In the genomic region with DNA sequence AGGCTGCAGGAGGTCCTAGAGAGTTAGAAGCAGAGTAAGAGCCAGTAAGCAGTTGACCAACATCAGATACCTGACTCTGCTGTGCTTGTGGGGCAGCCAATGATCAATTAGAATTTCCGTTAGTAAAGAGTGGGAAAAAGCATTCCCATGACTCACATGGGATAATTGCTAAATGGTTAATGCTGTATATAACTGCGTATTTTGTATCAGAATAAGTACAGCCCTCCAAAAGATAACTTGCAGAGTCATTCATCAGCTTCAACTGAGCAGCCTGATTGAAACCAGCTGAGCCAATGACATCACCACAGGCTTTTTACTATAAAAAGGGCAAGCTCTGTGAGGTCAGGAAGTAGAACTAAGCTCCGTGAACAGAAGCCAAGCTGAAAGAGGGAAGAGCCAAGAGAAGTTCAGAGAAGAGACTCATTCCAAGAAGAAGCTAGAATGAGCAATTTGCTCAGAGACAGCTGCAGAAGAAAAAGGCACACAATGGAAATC, we compare ENCODE assay signal across 9 cellular contexts.
DNase-seq lines count a peak whose midpoint lies in the region; ATAC-seq, FAIRE-seq and TF ChIP-seq lines count a peak whose summit lies in the region.
"Had no signal": no experiment of that assay in that cellular context is flagged by ENCODE, and none has a peak within 500 bp of the region (broad histone marks: within the 10 kb centered on the region; RNA-seq: fewer than 3 reads in every experiment).

No MANE protein-coding gene starts in this region.

- FAIRE-seq in kidney (lab: Jason Lieb, UNC) = no peak

- intact Hi-C loops in kidney (cut with DNase I) = no loop called here

- DNase-seq in AG20443 (ENCODE audit: low spot score) = peak; percentile 81
- peak; percentile 87 for DNase-seq in astrocyte of the cerebellum (ENCODE audit: low read depth)
- peak; percentile 59 for DNase-seq in mucosa of gallbladder (ENCODE audit: low spot score)
- DNase-seq in kidney = no peak
- no peak for DNase-seq in C1 segment of cervical spinal cord (lab: John Stamatoyannopoulos, UW)
- DNase-seq in NCI-H526 (lab: John Stamatoyannopoulos, UW) = no peak

- peaks cover 0 to 2% of the 10 kb centered on the region in 2 donors for H3K4me1 ChIP-seq in kidney (ENCODE audit: control insufficient read depth in 1 of 2, insufficient read depth in 1 of 2, low read depth in 1 of 2, low read length in 2 of 2)

- in situ Hi-C loops in astrocyte of the cerebellum (cut with HindIII; ENCODE audit: low sequenced_read_pairs) = no loop called here

- H3K36me3 ChIP-seq in kidney (ENCODE audit: control insufficient read depth in 1 of 2, insufficient read depth in 2 of 2, low read length in 2 of 2) = no peaks in the 10 kb centered on the region
- H3K36me3 ChIP-seq: tibial artery had no signal

- TF ChIP-seq CTCF in astrocyte of the cerebellum (IDR thresholded peaks at IDR 0.05; ENCODE audit: low read depth, low read length, missing control alignments) (no peak), kidney (IDR thresholded peaks at IDR 0.05; ENCODE audit: borderline replicate concordance, extremely low read depth, insufficient read depth) (no peak)

- no peak overlapping the region for H3K9ac ChIP-seq in kidney (ENCODE audit: low read length in 2 of 2)

- H3K27ac ChIP-seq in kidney (ENCODE audit: low read depth in 2 of 2, low read length in 2 of 2) = no peak overlapping the region
- H3K27ac ChIP-seq: tibial artery had no signal

- H3K9me3 ChIP-seq in kidney (ENCODE audit: control insufficient read depth in 1 of 2, low read length in 2 of 2) = no peaks in the 10 kb centered on the region
- H3K9me3 ChIP-seq: tibial artery had no signal

- peak; percentile 69 for ATAC-seq in GM19452 (IDR thresholded peaks at IDR 0.05; ENCODE audit: unreplicated experiment)
- peak; percentile 56 for ATAC-seq in HG03460 (IDR thresholded peaks at IDR 0.05; ENCODE audit: unreplicated experiment)

- no peak overlapping the region for H3K4me3 ChIP-seq in astrocyte of the cerebellum (ENCODE audit: low read depth, low read length)
- H3K4me3 ChIP-seq in kidney (ENCODE audit: low read length in 2 of 2) = no peak overlapping the region
- H3K4me3 ChIP-seq: tibial artery had no signal

Comparison
In these comparisons a context has a peak if more than half of its experiments do, and no peak if none do; other contexts are left out.
1. DNase-seq: peak in AG20443 (single experiment), astrocyte of the cerebellum (single experiment) and mucosa of gallbladder (single experiment); none in kidney (single experiment), C1 segment of cervical spinal cord (0 of 14) and NCI-H526 (0 of 2).